ENCODE assay signal across 19 cellular contexts in the genomic region with DNA sequence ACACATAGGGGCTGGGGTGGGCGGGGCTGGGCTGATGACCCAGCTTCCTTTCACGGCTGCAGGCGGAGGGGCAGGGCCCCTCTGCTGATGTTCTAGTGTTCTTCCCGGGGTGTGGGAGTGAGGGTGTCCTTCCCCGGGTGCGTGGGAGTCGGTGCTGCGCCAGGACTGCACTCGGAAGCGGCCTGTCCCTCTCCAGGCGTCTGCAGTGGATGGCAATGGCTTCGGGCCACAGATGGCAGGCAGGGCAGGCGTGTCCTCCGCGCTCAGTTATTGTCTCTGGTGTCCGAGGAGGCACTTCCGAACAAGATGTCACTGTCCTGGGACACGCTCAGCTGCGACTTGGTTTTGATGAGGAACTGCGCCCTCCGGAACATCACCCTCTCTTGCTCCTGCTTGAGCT. TPM values are rescaled to one million over a fixed set of nuclear protein-coding genes. Genes with fewer than 3 reads are reported as not detected.
"Had no signal": no experiment of that assay in that cellular context is flagged by ENCODE, and none has a peak within 500 bp of the region (broad histone marks: within the 10 kb centered on the region; RNA-seq: fewer than 3 reads in every experiment).

No MANE protein-coding gene starts in this region.

- H3K4me1 Mint-ChIP-seq: central memory CD8-positive, alpha-beta T cell; immature natural killer cell; stimulated activated naive CD8-positive, alpha-beta T cell treated with anti-CD3 and anti-CD28 coated beads, Interleukin-15, amount 100 ng/mL, for 72 hours had no signal

- DNase-seq: dermis blood vessel endothelial cell; effector memory CD4-positive, alpha-beta T cell; hypothalamus; immature natural killer cell; islet precursor cell; kidney glomerular epithelial cell; left colon; left ventricle myocardium superior; lower lobe of right lung; naive thymus-derived CD8-positive, alpha-beta T cell; nucleus accumbens; ovary; psoas muscle; stimulated activated naive CD4-positive, alpha-beta T cell; stimulated activated naive CD8-positive, alpha-beta T cell treated with anti-CD3 and anti-CD28 coated beads, Interleukin-15, amount 100 ng/mL, for 72 hours; thyroid gland; trophoblast cell had no signal

- H3K4me3 Mint-ChIP-seq: central memory CD8-positive, alpha-beta T cell; immature natural killer cell; naive thymus-derived CD8-positive, alpha-beta T cell; stimulated activated naive CD8-positive, alpha-beta T cell treated with anti-CD3 and anti-CD28 coated beads, Interleukin-15, amount 100 ng/mL, for 72 hours had no signal

- H3K9me3 Mint-ChIP-seq: central memory CD8-positive, alpha-beta T cell; immature natural killer cell; naive thymus-derived CD8-positive, alpha-beta T cell; stimulated activated naive CD8-positive, alpha-beta T cell treated with anti-CD3 and anti-CD28 coated beads, Interleukin-15, amount 100 ng/mL, for 72 hours had no signal

- H3K27ac Mint-ChIP-seq: immature natural killer cell; naive thymus-derived CD8-positive, alpha-beta T cell; stimulated activated naive CD8-positive, alpha-beta T cell treated with anti-CD3 and anti-CD28 coated beads, Interleukin-15, amount 100 ng/mL, for 72 hours had no signal

- H3K36me3 Mint-ChIP-seq: immature natural killer cell; naive thymus-derived CD8-positive, alpha-beta T cell had no signal

- ATAC-seq: left colon; left ventricle myocardium superior; lower lobe of right lung; naive thymus-derived CD8-positive, alpha-beta T cell; psoas muscle; right cardiac atrium; stimulated activated naive CD8-positive, alpha-beta T cell treated with anti-CD3 and anti-CD28 coated beads, Interleukin-15, amount 100 ng/mL, for 72 hours had no signal

RNA-seq across cellular contexts. Expression of a gene that starts 19.1 kb away (rescaled TPM):
- total RNA-seq: lower lobe of right lung, psoas muscle had no signal
